21 cellular contexts compared by ENCODE assay signal in genomic region chr2:133721155-133721554, GRCh38.
A peak's percentile ranks its signal among the peaks of the same experiment; 100 is the strongest.
DNase-seq lines count a peak whose midpoint lies in the region; ATAC-seq, FAIRE-seq and TF ChIP-seq lines count a peak whose summit lies in the region.
"Had no signal": no experiment of that assay in that cellular context is flagged by ENCODE, and none has a peak within 500 bp of the region (broad histone marks: within the 10 kb centered on the region; RNA-seq: fewer than 3 reads in every experiment).

No MANE protein-coding gene starts in this region.

- H3K4ac ChIP-seq in mesendoderm (ENCODE audit: low read depth, low read length) = no peak overlapping the region

- no peaks in the 10 kb centered on the region for H3K9me3 ChIP-seq in liver (ENCODE audit: control insufficient read depth in 4 of 4, low read length in 3 of 4)
- H3K9me3 ChIP-seq in HepG2 (ENCODE audit: low read length) = no peaks in the 10 kb centered on the region
- H3K9me3 ChIP-seq in esophagus muscularis mucosa = no peaks in the 10 kb centered on the region
- H3K9me3 ChIP-seq: A549, Caco-2 had no signal

- no peak overlapping the region for H2AFZ ChIP-seq in HepG2 (ENCODE audit: low read length)
- H2AFZ ChIP-seq: GM23248 had no signal

- H3K56ac ChIP-seq in mesendoderm (ENCODE audit: low read length) = no peak overlapping the region

- no peaks in the 10 kb centered on the region for H3K79me2 ChIP-seq in HepG2 (ENCODE audit: insufficient read depth, low read length)
- H3K79me2 ChIP-seq in mesendoderm (ENCODE audit: control insufficient read depth, insufficient read depth, low read length) = no peaks in the 10 kb centered on the region

- no peak for DNase-seq in HepG2 (ENCODE audit: low spot score)
- DNase-seq in esophagus muscularis mucosa (ENCODE audit: extremely low spot score) = no peak
- DNase-seq in iris pigment epithelial cell (ENCODE audit: low read depth) = peak; percentile 57
- DNase-seq in osteocyte (ENCODE audit: extremely low spot score, unreplicated experiment) = no peak
- no peak for DNase-seq in mesendoderm
- DNase-seq: AML-193; Caco-2; CD4-positive, alpha-beta T cell; GDM1; GM23248; HCEC 1CT had no signal

- intact Hi-C loops in HepG2 (cut with micrococcal nuclease; ENCODE audit: unreplicated experiment) = no loop called here
- intact Hi-C loops in esophagus muscularis mucosa (cut with DNase I) = no loop called here

- CTCF ChIA-PET in HepG2 (lab: Yijun Ruan, JAX; ENCODE audit: low intra/inter-chr PET ratio, low total read pairs) = no interaction called here

- no peak overlapping the region for H2BK120ac ChIP-seq in mesendoderm (ENCODE audit: low read depth, low read length)

- H3K27me3 ChIP-seq in liver (ENCODE audit: control insufficient read depth in 4 of 4, insufficient read depth in 4 of 4, low read length in 3 of 4) (no peaks in the 10 kb centered on the region), HepG2 (ENCODE audit: control insufficient read depth in 1 of 2, insufficient read depth in 2 of 2, low read length in 2 of 2) (no peaks in the 10 kb centered on the region), esophagus muscularis mucosa (no peaks in the 10 kb centered on the region), mesendoderm (ENCODE audit: insufficient read depth, low read length, poor library complexity) (no peaks in the 10 kb centered on the region)

- no peaks in the 10 kb centered on the region for H3K36me3 ChIP-seq in liver (ENCODE audit: control insufficient read depth in 4 of 4, insufficient read depth in 3 of 4, low read depth in 1 of 4, low read length in 3 of 4)
- no peaks in the 10 kb centered on the region for H3K36me3 ChIP-seq in HepG2 (replicated peaks in 1 of 2; ENCODE audit: control insufficient read depth in 1 of 2, insufficient read depth in 2 of 2, low read length in 2 of 2)
- no peaks in the 10 kb centered on the region for H3K36me3 ChIP-seq in esophagus muscularis mucosa
- no peaks in the 10 kb centered on the region for H3K36me3 ChIP-seq in mesendoderm (ENCODE audit: control insufficient read depth, insufficient read depth, low read length)

- H3K27ac Mint-ChIP-seq in osteocyte (ENCODE audit: unreplicated experiment) = peak overlapping the region; percentile 19
- H3K27ac Mint-ChIP-seq: CD4-positive, alpha-beta T cell had no signal

- H2BK15ac ChIP-seq in mesendoderm (replicated peaks; ENCODE audit: low read depth) = no peak overlapping the region

- H3K23ac ChIP-seq in mesendoderm (ENCODE audit: low read length) = no peak overlapping the region

- no peak overlapping the region for H3K27ac ChIP-seq in liver (ENCODE audit: low read depth in 1 of 2, low read length in 2 of 2)
- no peak overlapping the region for H3K27ac ChIP-seq in HepG2 (ENCODE audit: extremely low read length, insufficient read depth, low read length)
- H3K27ac ChIP-seq in esophagus muscularis mucosa (replicated peaks in 1 of 4) = peak overlapping the region in 3 of 4 donors; percentile 22 to 41 (median 24)
- H3K27ac ChIP-seq in mesendoderm (ENCODE audit: low read depth, low read length) = no peak overlapping the region
- H3K27ac ChIP-seq: 22Rv1, A549, C4-2B, GM23248 had no signal

- H3K79me1 ChIP-seq in mesendoderm (ENCODE audit: low read length) = no peaks in the 10 kb centered on the region

- no peaks in the 10 kb centered on the region for H3K9me3 Mint-ChIP-seq in osteocyte (ENCODE audit: unreplicated experiment)
- H3K9me3 Mint-ChIP-seq: CD4-positive, alpha-beta T cell had no signal

- peaks cover 32% of the 10 kb centered on the region for H3K4me1 Mint-ChIP-seq in osteocyte (ENCODE audit: unreplicated experiment)

- no peak overlapping the region for H4K8ac ChIP-seq in mesendoderm (ENCODE audit: low read depth, low read length)

- no peak overlapping the region for H4K5ac ChIP-seq in mesendoderm (ENCODE audit: low read length)

- H3K9ac ChIP-seq in liver (ENCODE audit: low read depth in 1 of 2, low read length in 2 of 2) = no peak overlapping the region
- no peak overlapping the region for H3K9ac ChIP-seq in HepG2 (ENCODE audit: insufficient read depth, low read depth, low read length)
- no peak overlapping the region for H3K9ac ChIP-seq in mesendoderm (ENCODE audit: low read length)
- H3K9ac ChIP-seq: GM23248 had no signal

- WGBS in liver = 81% methylated on average over 3 of the region's 3 CpGs
- WGBS in HepG2 (ENCODE audit: low lambda C conversion rate) = 25% methylated on average over 3 of the region's 3 CpGs
- 47% methylated on average over 3 of the region's 3 CpGs for WGBS in esophagus muscularis mucosa
- no CpG with 5 or more reads among the region's 3 CpGs for whole genome bisulfite sequencing in mesendoderm (ENCODE audit: extremely low coverage, insufficient coverage, low lambda C conversion rate)

- in situ Hi-C loops in HepG2 (cut with HindIII; ENCODE audit: extremely low pct_ligation_motif_present, low pct_unique_long_range_greater_than_20kb) = no loop called here

- no peak for ATAC-seq in HepG2
- no peak for ATAC-seq in HG03469 (IDR thresholded peaks at IDR 0.05; ENCODE audit: unreplicated experiment)
- no peak for ATAC-seq in activated CD4-positive, CD25-positive, alpha-beta regulatory T cell treated with anti-CD3 and anti-CD28 coated beads, Interleukin-2, amount 50 U/mL, for 24 hours
- ATAC-seq: A549 had no signal

- TF ChIP-seq EP300 in HepG2 (IDR thresholded peaks at IDR 0.05; ENCODE audit: low read depth in 2 of 2, low read length in 2 of 2) = no peak
- TF ChIP-seq EP300 in HepG2 (CRISPR knock-in tag; IDR thresholded peaks at IDR 0.05; ENCODE audit: borderline replicate concordance) = no peak
- TF ChIP-seq EP300 in esophagus muscularis mucosa (IDR thresholded peaks at IDR 0.05) = no peak

- H3K4me3 ChIP-seq in liver (ENCODE audit: low read depth in 1 of 3, low read length in 3 of 3) = no peak overlapping the region
- no peak overlapping the region for H3K4me3 ChIP-seq in HepG2 (replicated peaks in 1 of 3; ENCODE audit: insufficient read depth in 1 of 3, low read depth in 2 of 3, low read length in 3 of 3)
- H3K4me3 ChIP-seq in esophagus muscularis mucosa = no peak overlapping the region
- no peak overlapping the region for H3K4me3 ChIP-seq in mesendoderm (ENCODE audit: low read length)
- H3K4me3 ChIP-seq: A549, GM23248 had no signal

- no peak for FAIRE-seq in HepG2 (lab: Jason Lieb, UNC)
- FAIRE-seq: A549, D721Med, GM12892, GM18507, H54 had no signal

- no peak overlapping the region for H3K4me3 Mint-ChIP-seq in osteocyte (ENCODE audit: unreplicated experiment)
- H3K4me3 Mint-ChIP-seq: CD4-positive, alpha-beta T cell had no signal

- H3K4me2 ChIP-seq in HepG2 (ENCODE audit: low read depth, low read length) (no peak overlapping the region), mesendoderm (ENCODE audit: low read length) (no peak overlapping the region)
- H3K4me2 ChIP-seq: A549 had no signal

- no peaks in the 10 kb centered on the region for H4K20me1 ChIP-seq in HepG2 (ENCODE audit: insufficient read depth, low read length)

- no TSS peak for BruUV-seq in HepG2 (replicated peaks; lab: Mats Ljungman, UMichigan)

- TF ChIP-seq RAD21 in liver (IDR thresholded peaks at IDR 0.05) = peak; percentile 34 to 43
- TF ChIP-seq RAD21 in HepG2 (CRISPR knock-in tag; IDR thresholded peaks at IDR 0.05) = no peak

- H3K4me1 ChIP-seq in liver (ENCODE audit: control insufficient read depth in 4 of 4, insufficient read depth in 4 of 4, low read length in 3 of 4) = no peaks in the 10 kb centered on the region
- no peaks in the 10 kb centered on the region for H3K4me1 ChIP-seq in HepG2 (ENCODE audit: insufficient read depth, low read length)
- peaks cover 0 to 26% (median 18%) of the 10 kb centered on the region in 4 donors for H3K4me1 ChIP-seq in esophagus muscularis mucosa
- H3K4me1 ChIP-seq in mesendoderm (ENCODE audit: control insufficient read depth, low read depth, low read length) = no peaks in the 10 kb centered on the region
- H3K4me1 ChIP-seq: A549, Caco-2 had no signal

- no peaks in the 10 kb centered on the region for H3K36me3 Mint-ChIP-seq in osteocyte (ENCODE audit: unreplicated experiment)

- H3K18ac ChIP-seq in mesendoderm (ENCODE audit: low read length) = no peak overlapping the region

- no peak overlapping the region for H2BK5ac ChIP-seq in mesendoderm (ENCODE audit: low read length)

- POLR2A ChIA-PET in HepG2 (lab: Yijun Ruan, JAX) = no interaction called here

- TF ChIP-seq CTCF in liver (IDR thresholded peaks at IDR 0.05; ENCODE audit: low read depth, low read length, missing input control) (no peak), HepG2 (CRISPR knock-in tag; IDR thresholded peaks at IDR 0.05) (no peak), esophagus muscularis mucosa (IDR thresholded peaks at IDR 0.05) (no peak), osteocyte (IDR thresholded peaks at IDR 0.05) (no peak)

- no peak for TF ChIP-seq POLR2A in HepG2 (IDR thresholded peaks at IDR 0.05; ENCODE audit: insufficient read depth in 1 of 2, low read depth in 2 of 2, low read length in 2 of 2)
- TF ChIP-seq POLR2A in esophagus muscularis mucosa (IDR thresholded peaks at IDR 0.05; ENCODE audit: low read depth) = no peak

- no peak overlapping the region for H2AK5ac ChIP-seq in mesendoderm (ENCODE audit: low read length)

- no peaks in the 10 kb centered on the region for H3K27me3 Mint-ChIP-seq in osteocyte (ENCODE audit: unreplicated experiment)

TF ChIP-seq in liver, 16 proteins besides CTCF, POLR2A, EP300 and RAD21 (continues in another document):
- TF ChIP-seq, protein P1, sequence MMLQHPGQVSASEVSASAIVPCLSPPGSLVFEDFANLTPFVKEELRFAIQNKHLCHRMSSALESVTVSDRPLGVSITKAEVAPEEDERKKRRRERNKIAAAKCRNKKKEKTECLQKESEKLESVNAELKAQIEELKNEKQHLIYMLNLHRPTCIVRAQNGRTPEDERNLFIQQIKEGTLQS (IDR thresholded peaks at IDR 0.05) = no peak
- no peak for TF ChIP-seq FOXA2 (IDR thresholded peaks at IDR 0.05)

TF ChIP-seq in HepG2, 621 proteins besides CTCF, POLR2A, EP300 and RAD21:
- TF ChIP-seq HNRNPH1 (optimal IDR thresholded peaks at IDR 0.05; ENCODE audit: low read depth, low read length) (no peak), HMGA1 (CRISPR knock-in tag; conservative IDR thresholded peaks at IDR 0.05) (no peak), ZNF652 (CRISPR knock-in tag; IDR thresholded peaks at IDR 0.05; ENCODE audit: borderline replicate concordance, low read depth) (no peak), NCOA1 (CRISPR knock-in tag; IDR thresholded peaks at IDR 0.05) (no peak), SYNCRIP (IDR thresholded peaks at IDR 0.05; ENCODE audit: insufficient read depth, low read depth, low read length) (no peak), SNRNP70 (IDR thresholded peaks at IDR 0.05; ENCODE audit: low read depth, low read length) (no peak)
- TF ChIP-seq, protein P2, sequence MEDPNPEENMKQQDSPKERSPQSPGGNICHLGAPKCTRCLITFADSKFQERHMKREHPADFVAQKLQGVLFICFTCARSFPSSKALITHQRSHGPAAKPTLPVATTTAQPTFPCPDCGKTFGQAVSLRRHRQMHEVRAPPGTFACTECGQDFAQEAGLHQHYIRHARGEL (CRISPR knock-in tag; IDR thresholded peaks at IDR 0.05) = no peak

Comparison
In these comparisons a context has a peak if more than half of its experiments do, and no peak if none do; other contexts are left out.
1. H3K27ac ChIP-seq: peak in esophagus muscularis mucosa (3 of 4); none in liver (0 of 2), HepG2 (single experiment) and mesendoderm (single experiment).